In genomic region chr2:47404356-47404755, GRCh38 we compare ENCODE assay signal across 10 cellular contexts. TPM values are rescaled to one million over a fixed set of nuclear protein-coding genes. Genes with fewer than 3 reads are reported as not detected.
DNase-seq lines count a peak whose midpoint lies in the region; ATAC-seq and TF ChIP-seq lines count a peak whose summit lies in the region.
"Had no signal": no experiment of that assay in that cellular context is flagged by ENCODE, and none has a peak within 500 bp of the region (broad histone marks: within the 10 kb centered on the region; RNA-seq: fewer than 3 reads in every experiment).

No MANE protein-coding gene starts in this region.

- H3K36me3 ChIP-seq in CD8-positive, alpha-beta memory T cell (ENCODE audit: insufficient read depth, low read length), result no peaks in the 10 kb centered on the region

- in situ Hi-C loops in KBM-7 (cut with MboI; ENCODE audit: low pct_unique_long_range_greater_than_20kb, low sequenced_read_pairs), result no loop called here

- peaks cover 39 to 48% (median 48%) of the 10 kb centered on the region in 3 donors for H3K4me1 Mint-ChIP-seq in CD8-positive, alpha-beta memory T cell
- H3K4me1 Mint-ChIP-seq in dendritic cell treated with granulocyte-macrophage colony-stimulating factor and Interleukin-4, amounts not matched to agents 40 ng/mL and 50 ng/mL, for 4 days (ENCODE audit: low read depth), result peaks cover 36% of the 10 kb centered on the region
- peaks cover 29% of the 10 kb centered on the region for H3K4me1 Mint-ChIP-seq in nephron progenitor cell

- peak overlapping the region; percentile 72 for H3K4me3 ChIP-seq in CD8-positive, alpha-beta memory T cell (ENCODE audit: low read length)

- CTCF ChIA-PET in CD8-positive, alpha-beta memory T cell (lab: Charles Lee), result interaction anchor here (0.9 kb wide), 1 partner anchor 16 kb away, joined by 3 read pairs; no protein-coding TSS in a partner anchor

- H3K4me3 Mint-ChIP-seq in CD8-positive, alpha-beta memory T cell, result peak overlapping the region; percentile 93 to 99 (median 97)
- peak overlapping the region; percentile 87 for H3K4me3 Mint-ChIP-seq in dendritic cell treated with granulocyte-macrophage colony-stimulating factor and Interleukin-4, amounts not matched to agents 40 ng/mL and 50 ng/mL, for 4 days
- peak overlapping the region; percentile 95 for H3K4me3 Mint-ChIP-seq in nephron progenitor cell

- H3K27ac Mint-ChIP-seq in CD8-positive, alpha-beta memory T cell, result peak overlapping the region in 3 of 8 donors; percentile 56 to 96 (median 81)
- no peak overlapping the region for H3K27ac Mint-ChIP-seq in dendritic cell treated with granulocyte-macrophage colony-stimulating factor and Interleukin-4, amounts not matched to agents 40 ng/mL and 50 ng/mL, for 4 days
- peak overlapping the region; percentile 25 for H3K27ac Mint-ChIP-seq in nephron progenitor cell

- POLR2A ChIA-PET in CD8-positive, alpha-beta memory T cell (lab: Charles Lee), result no interaction called here

- no peaks in the 10 kb centered on the region for H3K27me3 ChIP-seq in CD8-positive, alpha-beta memory T cell (ENCODE audit: insufficient read depth, low read length, poor library complexity, severe bottlenecking)

- H3K9me3 ChIP-seq in CD8-positive, alpha-beta memory T cell (ENCODE audit: low read length), result no peaks in the 10 kb centered on the region

- ATAC-seq in HG03520 (IDR thresholded peaks at IDR 0.05; ENCODE audit: unreplicated experiment), result no peak
- no peak for ATAC-seq in HG02759 (IDR thresholded peaks at IDR 0.05; ENCODE audit: unreplicated experiment)
- ATAC-seq: left lobe of liver had no signal

- no peaks in the 10 kb centered on the region for H3K9me3 Mint-ChIP-seq in CD8-positive, alpha-beta memory T cell
- no peaks in the 10 kb centered on the region for H3K9me3 Mint-ChIP-seq in dendritic cell treated with granulocyte-macrophage colony-stimulating factor and Interleukin-4, amounts not matched to agents 40 ng/mL and 50 ng/mL, for 4 days
- H3K9me3 Mint-ChIP-seq in nephron progenitor cell, result peaks cover 37% of the 10 kb centered on the region

- intact Hi-C loops in dendritic cell treated with granulocyte-macrophage colony-stimulating factor and Interleukin-4, amounts not matched to agents 40 ng/mL and 50 ng/mL, for 4 days (cut with micrococcal nuclease), result no loop called here

- peaks cover 20% of the 10 kb centered on the region for H3K4me1 ChIP-seq in CD8-positive, alpha-beta memory T cell (ENCODE audit: insufficient read depth, low read length)

- peak overlapping the region; percentile 80 for H3K27ac ChIP-seq in CD8-positive, alpha-beta memory T cell (ENCODE audit: low read depth, low read length)

- no peak for TF ChIP-seq CTCF in nephron progenitor cell (IDR thresholded peaks at IDR 0.05)

- no peak for DNase-seq in CD8-positive, alpha-beta memory T cell
- DNase-seq in KBM-7, result peak; percentile 21
- DNase-seq in nephron progenitor cell, result no peak
- no peak for DNase-seq in DMS79 (lab: John Stamatoyannopoulos, UW)
- DNase-seq in dermis blood vessel endothelial cell, result no peak
- DNase-seq: MV-4-11 had no signal

- H3K27me3 Mint-ChIP-seq in CD8-positive, alpha-beta memory T cell, result peaks cover 0 to 4% of the 10 kb centered on the region in 2 donors
- no peaks in the 10 kb centered on the region for H3K27me3 Mint-ChIP-seq in dendritic cell treated with granulocyte-macrophage colony-stimulating factor and Interleukin-4, amounts not matched to agents 40 ng/mL and 50 ng/mL, for 4 days
- no peaks in the 10 kb centered on the region for H3K27me3 Mint-ChIP-seq in nephron progenitor cell (ENCODE audit: low read depth, poor library complexity)

- peaks cover 1 to 29% (median 11%) of the 10 kb centered on the region in 3 donors for H3K36me3 Mint-ChIP-seq in CD8-positive, alpha-beta memory T cell
- peaks cover 17% of the 10 kb centered on the region for H3K36me3 Mint-ChIP-seq in dendritic cell treated with granulocyte-macrophage colony-stimulating factor and Interleukin-4, amounts not matched to agents 40 ng/mL and 50 ng/mL, for 4 days (ENCODE audit: low read depth)
- peaks cover 47% of the 10 kb centered on the region for H3K36me3 Mint-ChIP-seq in nephron progenitor cell (ENCODE audit: low read depth)

RNA-seq across cellular contexts. Expression of gene MSH2, which starts 1.4 kb away (rescaled TPM):
- 10 to 100 TPM; 58.5 to 60.6 TPM for total RNA-seq in CD8-positive, alpha-beta memory T cell
- 25.4 TPM for polyA plus RNA-seq in CD8-positive, alpha-beta memory T cell
- total RNA-seq in dermis blood vessel endothelial cell, result 37.3 and 50.6 TPM in 2 replicates

RNA-seq across cellular contexts. Expression of gene EPCAM, which starts 35.2 kb away (rescaled TPM):
- total RNA-seq in CD8-positive, alpha-beta memory T cell, result under 1 TPM; 0.39 to 0.71 TPM
- not detected for polyA plus RNA-seq in CD8-positive, alpha-beta memory T cell
- total RNA-seq in dermis blood vessel endothelial cell, result 0.23 and 0.51 TPM in 2 replicates
